In the genomic region with DNA sequence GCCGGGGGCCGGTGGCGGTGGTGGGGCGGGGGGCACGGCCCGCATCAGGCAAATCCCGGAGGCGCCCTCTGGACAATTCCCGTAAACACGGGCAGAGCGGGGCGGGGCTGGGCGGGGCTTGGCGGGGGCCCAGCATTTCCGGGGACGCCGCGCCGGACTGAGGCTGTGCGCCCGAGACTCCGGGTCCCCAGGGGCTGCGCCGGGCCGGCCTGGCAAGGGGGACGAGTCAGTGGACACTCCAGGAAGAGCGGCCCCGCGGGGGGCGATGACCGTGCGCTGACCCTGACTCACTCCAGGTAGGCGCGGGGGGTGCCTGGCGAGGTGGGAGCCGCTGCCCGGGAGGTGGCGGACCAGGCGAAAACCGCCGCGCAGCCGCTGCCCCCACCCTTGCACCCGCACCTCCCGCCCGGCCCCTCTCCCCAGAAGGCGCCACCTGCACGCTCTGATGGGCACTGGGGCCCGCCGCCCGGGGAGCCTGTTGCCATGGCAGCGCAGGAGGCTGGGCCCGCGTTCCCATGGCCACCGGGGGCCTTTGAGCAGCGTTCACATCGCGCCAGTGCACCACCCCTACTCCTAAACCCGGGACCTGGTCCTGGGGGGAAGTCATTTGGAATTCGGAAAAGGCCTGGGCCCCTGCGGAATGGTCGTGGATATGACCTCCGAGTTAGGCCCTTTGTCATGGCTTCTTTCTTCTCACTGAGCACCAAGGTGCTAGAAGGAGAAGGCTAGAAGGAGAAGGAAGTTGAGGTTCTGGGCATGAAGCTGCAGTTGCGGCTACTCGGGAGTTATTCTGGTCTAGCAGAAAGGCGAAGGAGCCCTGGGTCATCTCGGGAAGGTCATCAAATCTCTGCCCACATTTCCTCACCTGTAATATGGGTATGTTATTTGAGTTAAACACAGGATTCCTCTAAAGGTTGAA, we compare ENCODE assay signal across 1 cellular context.
TF ChIP-seq lines count a peak whose summit lies in the region.

No MANE protein-coding gene starts in this region.

TF ChIP-seq in HepG2, 621 proteins besides CTCF, POLR2A, EP300 and RAD21 (continued from another document and continues in another):
- TF ChIP-seq, protein P1, sequence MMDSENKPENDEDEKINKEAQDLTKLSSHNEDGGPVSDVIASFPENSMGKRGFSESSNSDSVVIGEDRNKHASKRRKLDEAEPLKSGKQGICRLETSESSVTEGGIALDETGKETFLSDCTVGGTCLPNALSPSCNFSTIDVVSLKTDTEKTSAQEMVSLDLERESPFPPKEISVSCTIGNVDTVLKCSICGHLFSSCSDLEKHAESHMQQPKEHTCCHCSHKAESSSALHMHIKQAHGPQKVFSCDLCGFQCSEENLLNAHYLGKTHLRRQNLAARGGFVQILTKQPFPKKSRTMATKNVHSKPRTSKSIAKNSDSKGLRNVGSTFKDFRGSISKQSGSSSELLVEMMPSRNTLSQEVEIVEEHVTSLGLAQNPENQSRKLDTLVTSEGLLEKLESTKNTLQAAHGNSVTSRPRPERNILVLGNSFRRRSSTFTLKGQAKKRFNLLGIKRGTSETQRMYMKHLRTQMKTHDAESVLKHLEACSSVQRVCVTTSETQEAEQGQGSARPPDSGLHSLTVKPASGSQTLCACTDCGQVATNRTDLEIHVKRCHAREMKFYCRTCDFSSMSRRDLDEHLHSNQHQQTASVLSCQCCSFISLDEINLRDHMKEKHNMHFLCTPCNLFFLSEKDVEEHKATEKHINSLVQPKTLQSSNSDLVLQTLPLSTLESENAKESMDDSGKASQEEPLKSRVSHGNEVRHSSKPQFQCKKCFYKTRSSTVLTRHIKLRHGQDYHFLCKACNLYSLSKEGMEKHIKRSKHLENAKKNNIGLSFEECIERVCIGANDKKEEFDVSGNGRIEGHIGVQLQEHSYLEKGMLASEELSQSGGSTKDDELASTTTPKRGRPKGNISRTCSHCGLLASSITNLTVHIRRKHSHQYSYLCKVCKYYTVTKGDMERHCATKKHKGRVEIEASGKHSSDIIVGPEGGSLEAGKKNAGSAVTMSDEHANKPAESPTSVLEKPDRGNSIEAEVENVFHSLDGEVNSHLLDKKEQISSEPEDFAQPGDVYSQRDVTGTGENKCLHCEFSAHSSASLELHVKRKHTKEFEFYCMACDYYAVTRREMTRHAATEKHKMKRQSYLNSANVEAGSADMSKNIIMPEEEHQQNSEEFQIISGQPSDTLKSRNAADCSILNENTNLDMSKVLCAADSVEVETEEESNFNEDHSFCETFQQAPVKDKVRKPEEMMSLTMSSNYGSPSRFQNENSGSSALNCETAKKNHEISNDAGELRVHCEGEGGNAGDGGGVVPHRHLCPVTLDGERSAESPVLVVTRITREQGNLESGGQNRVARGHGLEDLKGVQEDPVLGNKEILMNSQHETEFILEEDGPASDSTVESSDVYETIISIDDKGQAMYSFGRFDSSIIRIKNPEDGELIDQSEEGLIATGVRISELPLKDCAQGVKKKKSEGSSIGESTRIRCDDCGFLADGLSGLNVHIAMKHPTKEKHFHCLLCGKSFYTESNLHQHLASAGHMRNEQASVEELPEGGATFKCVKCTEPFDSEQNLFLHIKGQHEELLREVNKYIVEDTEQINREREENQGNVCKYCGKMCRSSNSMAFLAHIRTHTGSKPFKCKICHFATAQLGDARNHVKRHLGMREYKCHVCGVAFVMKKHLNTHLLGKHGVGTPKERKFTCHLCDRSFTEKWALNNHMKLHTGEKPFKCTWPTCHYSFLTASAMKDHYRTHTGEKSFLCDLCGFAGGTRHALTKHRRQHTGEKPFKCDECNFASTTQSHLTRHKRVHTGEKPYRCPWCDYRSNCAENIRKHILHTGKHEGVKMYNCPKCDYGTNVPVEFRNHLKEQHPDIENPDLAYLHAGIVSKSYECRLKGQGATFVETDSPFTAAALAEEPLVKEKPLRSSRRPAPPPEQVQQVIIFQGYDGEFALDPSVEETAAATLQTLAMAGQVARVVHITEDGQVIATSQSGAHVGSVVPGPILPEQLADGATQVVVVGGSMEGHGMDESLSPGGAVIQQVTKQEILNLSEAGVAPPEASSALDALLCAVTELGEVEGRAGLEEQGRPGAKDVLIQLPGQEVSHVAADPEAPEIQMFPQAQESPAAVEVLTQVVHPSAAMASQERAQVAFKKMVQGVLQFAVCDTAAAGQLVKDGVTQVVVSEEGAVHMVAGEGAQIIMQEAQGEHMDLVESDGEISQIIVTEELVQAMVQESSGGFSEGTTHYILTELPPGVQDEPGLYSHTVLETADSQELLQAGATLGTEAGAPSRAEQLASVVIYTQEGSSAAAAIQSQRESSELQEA (CRISPR knock-in tag; IDR thresholded peaks at IDR 0.05; ENCODE audit: not compliant biosample characterization) = peak; percentile 72
- peak; percentile 44; the same call in 1 of the 2 replicates for TF ChIP-seq FOXO1 (CRISPR knock-in tag; IDR thresholded peaks at IDR 0.05)
- TF ChIP-seq NFKBIZ (CRISPR knock-in tag; IDR thresholded peaks at IDR 0.05) = no peak
- TF ChIP-seq, protein P2, sequence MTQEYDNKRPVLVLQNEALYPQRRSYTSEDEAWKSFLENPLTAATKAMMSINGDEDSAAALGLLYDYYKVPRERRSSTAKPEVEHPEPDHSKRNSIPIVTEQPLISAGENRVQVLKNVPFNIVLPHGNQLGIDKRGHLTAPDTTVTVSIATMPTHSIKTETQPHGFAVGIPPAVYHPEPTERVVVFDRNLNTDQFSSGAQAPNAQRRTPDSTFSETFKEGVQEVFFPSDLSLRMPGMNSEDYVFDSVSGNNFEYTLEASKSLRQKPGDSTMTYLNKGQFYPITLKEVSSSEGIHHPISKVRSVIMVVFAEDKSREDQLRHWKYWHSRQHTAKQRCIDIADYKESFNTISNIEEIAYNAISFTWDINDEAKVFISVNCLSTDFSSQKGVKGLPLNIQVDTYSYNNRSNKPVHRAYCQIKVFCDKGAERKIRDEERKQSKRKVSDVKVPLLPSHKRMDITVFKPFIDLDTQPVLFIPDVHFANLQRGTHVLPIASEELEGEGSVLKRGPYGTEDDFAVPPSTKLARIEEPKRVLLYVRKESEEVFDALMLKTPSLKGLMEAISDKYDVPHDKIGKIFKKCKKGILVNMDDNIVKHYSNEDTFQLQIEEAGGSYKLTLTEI (CRISPR knock-in tag; conservative IDR thresholded peaks at IDR 0.05) = no peak
- no peak for TF ChIP-seq NKX3-1 (CRISPR knock-in tag; IDR thresholded peaks at IDR 0.05)
- peak; percentile 30; the same call in 1 of the 2 replicates for TF ChIP-seq ZSCAN31 (CRISPR knock-in tag; IDR thresholded peaks at IDR 0.05; ENCODE audit: low read depth)
- 0 out of 2 replicates have a peak, but pooled peaks have one; percentile 55 for TF ChIP-seq ZNF598 (CRISPR knock-in tag; IDR thresholded peaks at IDR 0.05; ENCODE audit: borderline replicate concordance)
- peak; percentile 56; the same call in 1 of the 2 replicates for TF ChIP-seq BRCA1 (CRISPR knock-in tag; IDR thresholded peaks at IDR 0.05)
- TF ChIP-seq FOXK1 (CRISPR knock-in tag; IDR thresholded peaks at IDR 0.05; ENCODE audit: borderline replicate concordance, low read depth) = peak; percentile 58; the same call in 1 of the 2 replicates
- TF ChIP-seq YEATS4 (CRISPR knock-in tag; IDR thresholded peaks at IDR 0.05; ENCODE audit: borderline replicate concordance) = peak; percentile 76
- peak; percentile 55; the same call in 1 of the 2 replicates for TF ChIP-seq ARNT2 (CRISPR knock-in tag; IDR thresholded peaks at IDR 0.05; ENCODE audit: low read depth)
- TF ChIP-seq DMAP1 (CRISPR knock-in tag; IDR thresholded peaks at IDR 0.05) = no peak
- TF ChIP-seq, protein P3, sequence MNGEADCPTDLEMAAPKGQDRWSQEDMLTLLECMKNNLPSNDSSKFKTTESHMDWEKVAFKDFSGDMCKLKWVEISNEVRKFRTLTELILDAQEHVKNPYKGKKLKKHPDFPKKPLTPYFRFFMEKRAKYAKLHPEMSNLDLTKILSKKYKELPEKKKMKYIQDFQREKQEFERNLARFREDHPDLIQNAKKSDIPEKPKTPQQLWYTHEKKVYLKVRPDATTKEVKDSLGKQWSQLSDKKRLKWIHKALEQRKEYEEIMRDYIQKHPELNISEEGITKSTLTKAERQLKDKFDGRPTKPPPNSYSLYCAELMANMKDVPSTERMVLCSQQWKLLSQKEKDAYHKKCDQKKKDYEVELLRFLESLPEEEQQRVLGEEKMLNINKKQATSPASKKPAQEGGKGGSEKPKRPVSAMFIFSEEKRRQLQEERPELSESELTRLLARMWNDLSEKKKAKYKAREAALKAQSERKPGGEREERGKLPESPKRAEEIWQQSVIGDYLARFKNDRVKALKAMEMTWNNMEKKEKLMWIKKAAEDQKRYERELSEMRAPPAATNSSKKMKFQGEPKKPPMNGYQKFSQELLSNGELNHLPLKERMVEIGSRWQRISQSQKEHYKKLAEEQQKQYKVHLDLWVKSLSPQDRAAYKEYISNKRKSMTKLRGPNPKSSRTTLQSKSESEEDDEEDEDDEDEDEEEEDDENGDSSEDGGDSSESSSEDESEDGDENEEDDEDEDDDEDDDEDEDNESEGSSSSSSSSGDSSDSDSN (CRISPR knock-in tag; IDR thresholded peaks at IDR 0.05) = peak; percentile 39; the same call in 1 of the 2 replicates
- TF ChIP-seq, protein P4, sequence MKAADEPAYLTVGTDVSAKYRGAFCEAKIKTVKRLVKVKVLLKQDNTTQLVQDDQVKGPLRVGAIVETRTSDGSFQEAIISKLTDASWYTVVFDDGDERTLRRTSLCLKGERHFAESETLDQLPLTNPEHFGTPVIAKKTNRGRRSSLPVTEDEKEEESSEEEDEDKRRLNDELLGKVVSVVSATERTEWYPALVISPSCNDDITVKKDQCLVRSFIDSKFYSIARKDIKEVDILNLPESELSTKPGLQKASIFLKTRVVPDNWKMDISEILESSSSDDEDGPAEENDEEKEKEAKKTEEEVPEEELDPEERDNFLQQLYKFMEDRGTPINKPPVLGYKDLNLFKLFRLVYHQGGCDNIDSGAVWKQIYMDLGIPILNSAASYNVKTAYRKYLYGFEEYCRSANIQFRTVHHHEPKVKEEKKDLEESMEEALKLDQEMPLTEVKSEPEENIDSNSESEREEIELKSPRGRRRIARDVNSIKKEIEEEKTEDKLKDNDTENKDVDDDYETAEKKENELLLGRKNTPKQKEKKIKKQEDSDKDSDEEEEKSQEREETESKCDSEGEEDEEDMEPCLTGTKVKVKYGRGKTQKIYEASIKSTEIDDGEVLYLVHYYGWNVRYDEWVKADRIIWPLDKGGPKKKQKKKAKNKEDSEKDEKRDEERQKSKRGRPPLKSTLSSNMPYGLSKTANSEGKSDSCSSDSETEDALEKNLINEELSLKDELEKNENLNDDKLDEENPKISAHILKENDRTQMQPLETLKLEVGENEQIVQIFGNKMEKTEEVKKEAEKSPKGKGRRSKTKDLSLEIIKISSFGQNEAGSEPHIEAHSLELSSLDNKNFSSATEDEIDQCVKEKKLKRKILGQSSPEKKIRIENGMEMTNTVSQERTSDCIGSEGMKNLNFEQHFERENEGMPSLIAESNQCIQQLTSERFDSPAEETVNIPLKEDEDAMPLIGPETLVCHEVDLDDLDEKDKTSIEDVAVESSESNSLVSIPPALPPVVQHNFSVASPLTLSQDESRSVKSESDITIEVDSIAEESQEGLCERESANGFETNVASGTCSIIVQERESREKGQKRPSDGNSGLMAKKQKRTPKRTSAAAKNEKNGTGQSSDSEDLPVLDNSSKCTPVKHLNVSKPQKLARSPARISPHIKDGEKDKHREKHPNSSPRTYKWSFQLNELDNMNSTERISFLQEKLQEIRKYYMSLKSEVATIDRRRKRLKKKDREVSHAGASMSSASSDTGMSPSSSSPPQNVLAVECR (CRISPR knock-in tag; IDR thresholded peaks at IDR 0.05; ENCODE audit: borderline replicate concordance) = peak; percentile 87
- TF ChIP-seq NFKB2 (CRISPR knock-in tag; IDR thresholded peaks at IDR 0.05; ENCODE audit: borderline replicate concordance) = peak; percentile 63; the same call in 1 of the 2 replicates
- peak; percentile 80 for TF ChIP-seq ZNF883 (CRISPR knock-in tag; IDR thresholded peaks at IDR 0.05; ENCODE audit: not compliant biosample characterization)
- no peak for TF ChIP-seq ATM (IDR thresholded peaks at IDR 0.05; ENCODE audit: borderline replicate concordance)
- no peak; the same call in 1 of the 2 replicates for TF ChIP-seq ZNF558 (CRISPR knock-in tag; IDR thresholded peaks at IDR 0.05; ENCODE audit: borderline replicate concordance)
- TF ChIP-seq ZNF230 (CRISPR knock-in tag; IDR thresholded peaks at IDR 0.05) = peak; percentile 67; the same call in 1 of the 2 replicates
- TF ChIP-seq KDM5B (CRISPR knock-in tag; IDR thresholded peaks at IDR 0.05; ENCODE audit: borderline replicate concordance) = peak; percentile 70; the same call in 1 of the 2 replicates
- TF ChIP-seq ZNF816 (CRISPR knock-in tag; IDR thresholded peaks at IDR 0.05; ENCODE audit: borderline replicate concordance) = peak; percentile 79; the same call in 1 of the 2 replicates
- TF ChIP-seq ZZZ3 (CRISPR knock-in tag; IDR thresholded peaks at IDR 0.05; ENCODE audit: borderline replicate concordance) = peak; percentile 21; the same call in 1 of the 2 replicates
- TF ChIP-seq, protein P5, sequence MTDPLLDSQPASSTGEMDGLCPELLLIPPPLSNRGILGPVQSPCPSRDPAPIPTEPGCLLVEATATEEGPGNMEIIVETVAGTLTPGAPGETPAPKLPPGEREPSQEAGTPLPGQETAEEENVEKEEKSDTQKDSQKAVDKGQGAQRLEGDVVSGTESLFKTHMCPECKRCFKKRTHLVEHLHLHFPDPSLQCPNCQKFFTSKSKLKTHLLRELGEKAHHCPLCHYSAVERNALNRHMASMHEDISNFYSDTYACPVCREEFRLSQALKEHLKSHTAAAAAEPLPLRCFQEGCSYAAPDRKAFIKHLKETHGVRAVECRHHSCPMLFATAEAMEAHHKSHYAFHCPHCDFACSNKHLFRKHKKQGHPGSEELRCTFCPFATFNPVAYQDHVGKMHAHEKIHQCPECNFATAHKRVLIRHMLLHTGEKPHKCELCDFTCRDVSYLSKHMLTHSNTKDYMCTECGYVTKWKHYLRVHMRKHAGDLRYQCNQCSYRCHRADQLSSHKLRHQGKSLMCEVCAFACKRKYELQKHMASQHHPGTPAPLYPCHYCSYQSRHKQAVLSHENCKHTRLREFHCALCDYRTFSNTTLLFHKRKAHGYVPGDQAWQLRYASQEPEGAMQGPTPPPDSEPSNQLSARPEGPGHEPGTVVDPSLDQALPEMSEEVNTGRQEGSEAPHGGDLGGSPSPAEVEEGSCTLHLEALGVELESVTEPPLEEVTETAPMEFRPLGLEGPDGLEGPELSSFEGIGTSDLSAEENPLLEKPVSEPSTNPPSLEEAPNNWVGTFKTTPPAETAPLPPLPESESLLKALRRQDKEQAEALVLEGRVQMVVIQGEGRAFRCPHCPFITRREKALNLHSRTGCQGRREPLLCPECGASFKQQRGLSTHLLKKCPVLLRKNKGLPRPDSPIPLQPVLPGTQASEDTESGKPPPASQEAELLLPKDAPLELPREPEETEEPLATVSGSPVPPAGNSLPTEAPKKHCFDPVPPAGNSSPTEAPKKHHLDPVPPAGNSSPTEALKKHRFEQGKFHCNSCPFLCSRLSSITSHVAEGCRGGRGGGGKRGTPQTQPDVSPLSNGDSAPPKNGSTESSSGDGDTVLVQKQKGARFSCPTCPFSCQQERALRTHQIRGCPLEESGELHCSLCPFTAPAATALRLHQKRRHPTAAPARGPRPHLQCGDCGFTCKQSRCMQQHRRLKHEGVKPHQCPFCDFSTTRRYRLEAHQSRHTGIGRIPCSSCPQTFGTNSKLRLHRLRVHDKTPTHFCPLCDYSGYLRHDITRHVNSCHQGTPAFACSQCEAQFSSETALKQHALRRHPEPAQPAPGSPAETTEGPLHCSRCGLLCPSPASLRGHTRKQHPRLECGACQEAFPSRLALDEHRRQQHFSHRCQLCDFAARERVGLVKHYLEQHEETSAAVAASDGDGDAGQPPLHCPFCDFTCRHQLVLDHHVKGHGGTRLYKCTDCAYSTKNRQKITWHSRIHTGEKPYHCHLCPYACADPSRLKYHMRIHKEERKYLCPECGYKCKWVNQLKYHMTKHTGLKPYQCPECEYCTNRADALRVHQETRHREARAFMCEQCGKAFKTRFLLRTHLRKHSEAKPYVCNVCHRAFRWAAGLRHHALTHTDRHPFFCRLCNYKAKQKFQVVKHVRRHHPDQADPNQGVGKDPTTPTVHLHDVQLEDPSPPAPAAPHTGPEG (CRISPR knock-in tag; IDR thresholded peaks at IDR 0.05) = 0 out of 2 replicates have a peak, but pooled peaks have one; percentile 57
- 0 out of 2 replicates have a peak, but pooled peaks have one; percentile 55 for TF ChIP-seq ZNF136 (CRISPR knock-in tag; IDR thresholded peaks at IDR 0.05; ENCODE audit: low read depth)
- no peak for TF ChIP-seq CCAR2 (optimal IDR thresholded peaks at IDR 0.05; ENCODE audit: low read depth, low read length)
